In the genomic region with DNA sequence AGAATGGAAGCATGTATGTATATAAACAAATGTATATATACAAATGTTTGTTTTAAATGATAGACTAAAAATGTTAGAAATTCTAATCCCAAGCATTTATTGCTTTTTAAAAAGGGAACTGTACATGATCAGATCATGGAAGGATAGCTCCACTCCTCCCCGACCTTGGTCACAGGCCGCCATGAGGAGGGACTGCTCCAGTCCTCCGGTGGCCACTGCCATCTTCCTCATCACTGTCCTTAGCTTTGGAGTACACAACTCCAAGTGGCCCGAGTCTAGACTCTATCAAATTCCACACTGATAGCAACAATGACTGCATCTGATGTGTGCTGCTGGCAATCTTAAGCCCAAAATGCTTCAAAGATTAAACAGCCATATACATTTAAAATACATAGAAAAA, we compare ENCODE assay signal across 32 cellular contexts. TPM values are rescaled to one million over a fixed set of nuclear protein-coding genes. Genes with fewer than 3 reads are reported as not detected.
"Had no signal": no experiment of that assay in that cellular context is flagged by ENCODE, and none has a peak within 500 bp of the region (broad histone marks: within the 10 kb centered on the region; RNA-seq: fewer than 3 reads in every experiment).

No MANE protein-coding gene starts in this region.

- H3K4me3 Mint-ChIP-seq: memory B cell; naive thymus-derived CD4-positive, alpha-beta T cell; natural killer cell treated with Interleukin-12 subunit alpha and Interleukin-12 subunit beta and Interleukin-15 and Interleukin-18, amount 100 ng/mL, for 72 hours; stimulated activated memory B cell treated with anti-CD40 and anti-IgM and Interleukin-4, amounts not matched to agents 10 μg/mL and 1 μg/mL and 100 μg/mL, for 72 hours; stimulated activated naive CD8-positive, alpha-beta T cell treated with anti-CD3 and anti-CD28 coated beads, Interleukin-15, amount 100 ng/mL, for 72 hours; type B pancreatic cell had no signal

- H3K4me1 Mint-ChIP-seq: memory B cell; stimulated activated memory B cell treated with anti-CD40 and anti-IgM and Interleukin-4, amounts not matched to agents 10 μg/mL and 1 μg/mL and 100 μg/mL, for 72 hours; stimulated activated naive CD8-positive, alpha-beta T cell treated with anti-CD3 and anti-CD28 coated beads, Interleukin-15, amount 100 ng/mL, for 72 hours had no signal

- H3K27me3 Mint-ChIP-seq: memory B cell; naive thymus-derived CD4-positive, alpha-beta T cell; natural killer cell treated with Interleukin-12 subunit alpha and Interleukin-12 subunit beta and Interleukin-15 and Interleukin-18, amount 100 ng/mL, for 72 hours; progenitor cell of endocrine pancreas; stimulated activated memory B cell treated with anti-CD40 and anti-IgM and Interleukin-4, amounts not matched to agents 10 μg/mL and 1 μg/mL and 100 μg/mL, for 72 hours; stimulated activated naive CD8-positive, alpha-beta T cell treated with anti-CD3 and anti-CD28 coated beads, Interleukin-15, amount 100 ng/mL, for 72 hours; type B pancreatic cell had no signal

- ATAC-seq: mucosa of descending colon; naive thymus-derived CD4-positive, alpha-beta T cell; natural killer cell treated with Interleukin-12 subunit alpha and Interleukin-12 subunit beta and Interleukin-15 and Interleukin-18, amount 100 ng/mL, for 72 hours; right cardiac atrium; stimulated activated memory B cell treated with anti-CD40 and anti-IgM and Interleukin-4, amounts not matched to agents 10 μg/mL and 1 μg/mL and 100 μg/mL, for 72 hours; stimulated activated naive CD8-positive, alpha-beta T cell treated with anti-CD3 and anti-CD28 coated beads, Interleukin-15, amount 100 ng/mL, for 72 hours had no signal

- H3K4me2 ChIP-seq: smooth muscle cell had no signal

- H3K4me1 ChIP-seq: left ventricle myocardium inferior, tibial nerve, uterus had no signal

- H3K9me3 ChIP-seq: left ventricle myocardium inferior, mucosa of descending colon, ovary, tibial nerve, uterus had no signal

- H3K27ac Mint-ChIP-seq: memory B cell; naive thymus-derived CD4-positive, alpha-beta T cell; natural killer cell treated with Interleukin-12 subunit alpha and Interleukin-12 subunit beta and Interleukin-15 and Interleukin-18, amount 100 ng/mL, for 72 hours; progenitor cell of endocrine pancreas; stimulated activated memory B cell treated with anti-CD40 and anti-IgM and Interleukin-4, amounts not matched to agents 10 μg/mL and 1 μg/mL and 100 μg/mL, for 72 hours; stimulated activated naive CD8-positive, alpha-beta T cell treated with anti-CD3 and anti-CD28 coated beads, Interleukin-15, amount 100 ng/mL, for 72 hours; type B pancreatic cell had no signal

- H3K9me3 Mint-ChIP-seq: memory B cell; naive thymus-derived CD4-positive, alpha-beta T cell; natural killer cell treated with Interleukin-12 subunit alpha and Interleukin-12 subunit beta and Interleukin-15 and Interleukin-18, amount 100 ng/mL, for 72 hours; stimulated activated memory B cell treated with anti-CD40 and anti-IgM and Interleukin-4, amounts not matched to agents 10 μg/mL and 1 μg/mL and 100 μg/mL, for 72 hours; stimulated activated naive CD8-positive, alpha-beta T cell treated with anti-CD3 and anti-CD28 coated beads, Interleukin-15, amount 100 ng/mL, for 72 hours; type B pancreatic cell had no signal

- H3K27me3 ChIP-seq: ovary, tibial nerve, uterus had no signal

- H3K36me3 ChIP-seq: ovary, uterus had no signal

- H3K4me3 ChIP-seq: left ventricle myocardium inferior, lung, mucosa of descending colon, ovary, smooth muscle cell, tibial nerve, uterus had no signal

- H3K27ac ChIP-seq: left ventricle myocardium inferior, ovary, tibial nerve, uterus had no signal

- DNase-seq: islet precursor cell; left ventricle myocardium inferior; midbrain; mucosa of descending colon; naive thymus-derived CD4-positive, alpha-beta T cell; ovary; right cardiac atrium; stimulated activated CD4-positive, alpha-beta T cell treated with anti-CD3 and anti-CD28 coated beads, Interleukin-1b, Interleukin-23, amount 100 ng/mL, for 48 hours; stimulated activated CD4-positive, alpha-beta T cell treated with anti-CD3 and anti-CD28 coated beads, Interleukin-2, amount 100 ng/mL, for 48 hours; stimulated activated CD4-positive, alpha-beta T cell treated with anti-CD3 and anti-CD28 coated beads, Interleukin-4, amount 100 ng/mL, for 4 hours; stimulated activated CD8-positive, alpha-beta memory T cell treated with anti-CD3 and anti-CD28 coated beads, Interleukin-4, amount 100 ng/mL, for 48 hours; stimulated activated naive CD4-positive, alpha-beta T cell treated with Interleukin-2 at 50 U/mL for 16 hours; stimulated activated naive CD8-positive, alpha-beta T cell treated with anti-CD3 and anti-CD28 coated beads, Interleukin-15, amount 100 ng/mL, for 72 hours; substantia nigra; uterus had no signal

RNA-seq across cellular contexts. Expression of a gene that starts 49.7 kb away (rescaled TPM):
- total RNA-seq: kidney epithelial cell; left ventricle myocardium inferior; lower leg skin; mesenteric fat pad; mucosa of descending colon; myocyte; natural killer cell treated with Interleukin-12 subunit alpha and Interleukin-12 subunit beta and Interleukin-15 and Interleukin-18, amount 100 ng/mL, for 72 hours; omental fat pad; ovary; progenitor cell of endocrine pancreas; pulmonary artery endothelial cell; renal cortical epithelial cell; smooth muscle cell; tibial nerve; ureter had no signal
- polyA plus RNA-seq: neural cell, ovary, smooth muscle cell had no signal
